In the genomic region with DNA sequence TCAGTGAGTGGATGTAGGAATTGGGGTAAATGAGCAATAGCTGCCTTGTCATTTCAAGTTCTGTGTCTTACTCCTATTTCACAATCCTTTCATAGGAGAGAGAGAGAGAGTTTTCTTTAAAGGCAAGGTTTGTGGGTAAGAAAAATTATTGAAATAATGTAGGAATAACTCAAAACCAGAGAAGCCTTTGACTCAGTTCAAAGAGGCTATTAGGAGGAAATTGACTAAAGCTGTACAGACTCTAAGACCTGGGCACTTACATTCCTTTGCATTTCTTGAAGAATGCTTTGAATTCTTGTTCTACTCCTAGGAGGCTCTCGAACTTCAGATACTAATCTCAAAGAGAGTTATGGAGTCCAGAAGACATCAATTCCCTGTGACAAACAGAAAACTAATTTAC, we compare ENCODE assay signal across 15 cellular contexts.
DNase-seq lines count a peak whose midpoint lies in the region; ATAC-seq and TF ChIP-seq lines count a peak whose summit lies in the region.
"Had no signal": no experiment of that assay in that cellular context is flagged by ENCODE, and none has a peak within 500 bp of the region (broad histone marks: within the 10 kb centered on the region; RNA-seq: fewer than 3 reads in every experiment).

No MANE protein-coding gene starts in this region.

- no peaks in the 10 kb centered on the region for H3K9me2 ChIP-seq in PC-9 (ENCODE audit: insufficient read depth)

- H3K36me3 ChIP-seq in PC-9 (ENCODE audit: low read depth): no peaks in the 10 kb centered on the region

- H3K4me1 ChIP-seq in PC-9 (replicated peaks; ENCODE audit: insufficient read depth): no peaks in the 10 kb centered on the region
- H3K4me1 ChIP-seq: foreskin keratinocyte, parathyroid adenoma had no signal

- no peaks in the 10 kb centered on the region for H3F3A ChIP-seq in PC-9 (ENCODE audit: insufficient read depth, low read depth)

- H3K4me3 ChIP-seq in PC-9: no peak overlapping the region
- H3K4me3 ChIP-seq: skin epidermis had no signal

- H3K9me3 ChIP-seq in PC-9 (ENCODE audit: insufficient read depth, low read depth): no peaks in the 10 kb centered on the region

- peak; percentile 41 for DNase-seq in HCEC 1CT
- DNase-seq in astrocyte of the hippocampus (ENCODE audit: low read depth, low spot score): peak; percentile 56
- peak; percentile 26 for DNase-seq in kidney glomerular epithelial cell (lab: John Stamatoyannopoulos, UW)
- DNase-seq in DMS 273 treated with DMSO at 0.1 percent for 48 hours (lab: John Stamatoyannopoulos, UW): no peak
- DNase-seq in PC-9: no peak
- DNase-seq: CD4-positive, CD25-positive, alpha-beta regulatory T cell; left ventricle myocardium superior; NCI-H1930; NCI-H526 treated with DMSO at 0.1 percent for 48 hours; SHP77 treated with DMSO at 0.1 percent for 48 hours had no signal

- POLR2A ChIA-PET in PC-9 (lab: Charles Lee; ENCODE audit: unreplicated experiment): no interaction called here

- no peaks in the 10 kb centered on the region for H4K20me1 ChIP-seq in PC-9 (ENCODE audit: insufficient read depth)

- no peak overlapping the region for H2AFZ ChIP-seq in PC-9
- H2AFZ ChIP-seq: parathyroid adenoma had no signal

- no TSS peak for BruUV-seq in PC-9 (replicated peaks; lab: Mats Ljungman, UMichigan)

- TF ChIP-seq CTCF in PC-9 (conservative IDR thresholded peaks at IDR 0.05): no peak

- H3K4me2 ChIP-seq in PC-9: no peak overlapping the region

- H3K27ac ChIP-seq in PC-9: no peak overlapping the region
- H3K27ac ChIP-seq: foreskin keratinocyte, parathyroid adenoma, skin epidermis had no signal

- intact Hi-C loops in PC-9 (cut with micrococcal nuclease; ENCODE audit: unreplicated experiment): no loop called here

- no peaks in the 10 kb centered on the region for H3K27me3 ChIP-seq in PC-9 (ENCODE audit: insufficient read depth, low read depth)
- H3K27me3 ChIP-seq: foreskin keratinocyte had no signal

- CTCF ChIA-PET in PC-9 (lab: Charles Lee): no interaction called here

- H3K79me2 ChIP-seq in PC-9 (ENCODE audit: low read depth): no peaks in the 10 kb centered on the region
- H3K79me2 ChIP-seq: parathyroid adenoma had no signal

- ATAC-seq in GM21723 (IDR thresholded peaks at IDR 0.05; ENCODE audit: unreplicated experiment) (no peak), HG02885 (IDR thresholded peaks at IDR 0.05; ENCODE audit: poor library complexity, unreplicated experiment) (no peak)
- ATAC-seq: foreskin keratinocyte, left ventricle myocardium superior had no signal

Comparison
In these comparisons a context has a peak if more than half of its experiments do, and no peak if none do; other contexts are left out.
1. DNase-seq: peak in HCEC 1CT (single experiment), astrocyte of the hippocampus (single experiment) and kidney glomerular epithelial cell (single experiment); none in DMS 273 treated with DMSO at 0.1 percent for 48 hours (single experiment) and PC-9 (0 of 2).